18 cellular contexts compared by ENCODE assay signal in the genomic region with DNA sequence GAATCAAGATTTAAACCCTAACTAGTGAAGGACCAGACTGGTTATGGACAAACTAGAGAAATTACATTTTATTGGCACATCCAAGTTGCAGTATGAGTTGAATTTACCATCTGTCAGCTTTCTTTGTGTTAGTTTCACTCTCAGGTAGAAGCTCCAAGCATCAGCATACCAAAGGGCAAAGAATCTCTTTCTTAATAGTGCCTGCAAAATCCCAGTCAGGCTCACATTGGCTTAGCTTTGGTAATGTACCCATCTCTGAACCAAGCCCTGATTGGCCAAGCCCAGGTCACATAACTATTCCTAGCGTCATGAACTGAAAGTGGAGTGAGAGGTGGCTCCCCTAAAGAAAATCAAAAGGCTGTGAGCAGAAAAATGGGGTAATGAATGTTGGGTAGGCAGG.
DNase-seq lines count a peak whose midpoint lies in the region; ATAC-seq and TF ChIP-seq lines count a peak whose summit lies in the region.
"Had no signal": no experiment of that assay in that cellular context is flagged by ENCODE, and none has a peak within 500 bp of the region (broad histone marks: within the 10 kb centered on the region; RNA-seq: fewer than 3 reads in every experiment).

No MANE protein-coding gene starts in this region.

- H3K27me3 Mint-ChIP-seq in activated naive CD4-positive, alpha-beta T cell treated with anti-CD3 and anti-CD28 coated beads for 36 hours (ENCODE audit: low read depth) = peaks cover under 1% of the 10 kb centered on the region
- H3K27me3 Mint-ChIP-seq in activated naive CD4-positive, alpha-beta T cell treated with anti-CD3 and anti-CD28 coated beads, Interleukin-2, amount 10 ng/mL, durations not matched to agents 7 days and 5 days = peaks cover 4% of the 10 kb centered on the region
- H3K27me3 Mint-ChIP-seq in activated CD4-positive, alpha-beta memory T cell treated with anti-CD3 and anti-CD28 coated beads for 36 hours = no peaks in the 10 kb centered on the region

- H3K4me3 Mint-ChIP-seq in activated naive CD4-positive, alpha-beta T cell treated with anti-CD3 and anti-CD28 coated beads for 36 hours = no peak overlapping the region
- no peak overlapping the region for H3K4me3 Mint-ChIP-seq in activated naive CD4-positive, alpha-beta T cell treated with anti-CD3 and anti-CD28 coated beads, Interleukin-2, amount 10 ng/mL, durations not matched to agents 7 days and 5 days
- H3K4me3 Mint-ChIP-seq in activated CD4-positive, alpha-beta memory T cell treated with anti-CD3 and anti-CD28 coated beads for 36 hours = peak overlapping the region; percentile 1
- H3K4me3 Mint-ChIP-seq: CD8-positive, alpha-beta T cell; nephron; stimulated activated naive CD8-positive, alpha-beta T cell treated with anti-CD3 and anti-CD28 coated beads, Interleukin-15, Interleukin-2, amounts not matched to agents 100 ng/mL and 50 ng/mL, for 24 hours had no signal

- no peaks in the 10 kb centered on the region for H3K36me3 Mint-ChIP-seq in activated naive CD4-positive, alpha-beta T cell treated with anti-CD3 and anti-CD28 coated beads for 36 hours (ENCODE audit: low read depth)
- no peaks in the 10 kb centered on the region for H3K36me3 Mint-ChIP-seq in activated naive CD4-positive, alpha-beta T cell treated with anti-CD3 and anti-CD28 coated beads, Interleukin-2, amount 10 ng/mL, durations not matched to agents 7 days and 5 days
- H3K36me3 Mint-ChIP-seq in activated CD4-positive, alpha-beta memory T cell treated with anti-CD3 and anti-CD28 coated beads for 36 hours = no peaks in the 10 kb centered on the region
- H3K36me3 Mint-ChIP-seq: CD8-positive, alpha-beta T cell had no signal

- ATAC-seq in GM21786 (IDR thresholded peaks at IDR 0.05; ENCODE audit: unreplicated experiment) (peak; percentile 33), HG02678 (IDR thresholded peaks at IDR 0.05; ENCODE audit: unreplicated experiment) (no peak)
- ATAC-seq: CD8-positive, alpha-beta T cell; gastrocnemius medialis had no signal

- in situ Hi-C loops in GM13977 (cut with MboI; ENCODE audit: low pct_unique_long_range_greater_than_20kb, low sequenced_read_pairs, unreplicated experiment) = loop anchor here (25.0 kb wide), 1 partner anchor 556 kb away; no protein-coding TSS in a partner anchor

- CTCF ChIA-PET in activated naive CD4-positive, alpha-beta T cell treated with anti-CD3 and anti-CD28 coated beads for 36 hours (lab: Charles Lee) = interaction anchor here (0.7 to 3.2 kb wide), 4 partner anchors 9 to 1419 kb away, joined by 3 to 24 read pairs (median 8); no protein-coding TSS in a partner anchor
- CTCF ChIA-PET in activated naive CD4-positive, alpha-beta T cell treated with anti-CD3 and anti-CD28 coated beads, Interleukin-2, amount 10 ng/mL, durations not matched to agents 7 days and 5 days (lab: Charles Lee) = interaction anchor here (0.8 to 1.8 kb wide), 3 partner anchors 11 to 26 kb away, joined by 3 to 5 read pairs (median 5); no protein-coding TSS in a partner anchor
- CTCF ChIA-PET in activated CD4-positive, alpha-beta memory T cell treated with anti-CD3 and anti-CD28 coated beads for 36 hours (lab: Charles Lee) = interaction anchor here (0.6 to 2.1 kb wide), 5 partner anchors 11 to 44 kb away, joined by 3 to 17 read pairs (median 5); no protein-coding TSS in a partner anchor

- TF ChIP-seq CTCF in GM13977 (IDR thresholded peaks at IDR 0.05; ENCODE audit: extremely low read depth, insufficient read depth, missing control alignments) = no peak

- peaks cover 39% of the 10 kb centered on the region for H3K4me1 Mint-ChIP-seq in activated naive CD4-positive, alpha-beta T cell treated with anti-CD3 and anti-CD28 coated beads for 36 hours (ENCODE audit: low read depth)
- peaks cover 41% of the 10 kb centered on the region for H3K4me1 Mint-ChIP-seq in activated naive CD4-positive, alpha-beta T cell treated with anti-CD3 and anti-CD28 coated beads, Interleukin-2, amount 10 ng/mL, durations not matched to agents 7 days and 5 days
- peaks cover 45% of the 10 kb centered on the region for H3K4me1 Mint-ChIP-seq in activated CD4-positive, alpha-beta memory T cell treated with anti-CD3 and anti-CD28 coated beads for 36 hours (ENCODE audit: low read depth)

- peak; percentile 49 for DNase-seq in activated naive CD4-positive, alpha-beta T cell treated with anti-CD3 and anti-CD28 coated beads for 36 hours
- DNase-seq in activated naive CD4-positive, alpha-beta T cell treated with anti-CD3 and anti-CD28 coated beads, Interleukin-2, amount 10 ng/mL, durations not matched to agents 7 days and 5 days = no peak
- DNase-seq in GM13977 (ENCODE audit: low spot score) = peak; percentile 26
- DNase-seq in activated CD4-positive, alpha-beta memory T cell treated with anti-CD3 and anti-CD28 coated beads for 36 hours = peak; percentile 44
- no peak for DNase-seq in NCI-H69 (lab: John Stamatoyannopoulos, UW)
- DNase-seq in hepatic stellate cell (ENCODE audit: low spot score) = no peak
- DNase-seq: CD8-positive, alpha-beta T cell; colonic mucosa; DMS79 treated with DMSO at 0.1 percent for 48 hours; gastrocnemius medialis; mesenchymal stem cell; NCI-H1092; NCI-H748 treated with DMSO at 0.1 percent for 48 hours had no signal

- intact Hi-C loops in activated naive CD4-positive, alpha-beta T cell treated with anti-CD3 and anti-CD28 coated beads for 36 hours (cut with micrococcal nuclease) = no loop called here
- intact Hi-C loops in activated CD4-positive, alpha-beta memory T cell treated with anti-CD3 and anti-CD28 coated beads for 36 hours (cut with micrococcal nuclease) = loop anchor here (1.0 kb wide), 1 partner anchor 35 kb away; no protein-coding TSS in a partner anchor

- H3K9me3 Mint-ChIP-seq in activated naive CD4-positive, alpha-beta T cell treated with anti-CD3 and anti-CD28 coated beads for 36 hours = no peaks in the 10 kb centered on the region
- no peaks in the 10 kb centered on the region for H3K9me3 Mint-ChIP-seq in activated naive CD4-positive, alpha-beta T cell treated with anti-CD3 and anti-CD28 coated beads, Interleukin-2, amount 10 ng/mL, durations not matched to agents 7 days and 5 days
- no peaks in the 10 kb centered on the region for H3K9me3 Mint-ChIP-seq in activated CD4-positive, alpha-beta memory T cell treated with anti-CD3 and anti-CD28 coated beads for 36 hours
- H3K9me3 Mint-ChIP-seq: CD8-positive, alpha-beta T cell; nephron; stimulated activated naive CD8-positive, alpha-beta T cell treated with anti-CD3 and anti-CD28 coated beads, Interleukin-15, Interleukin-2, amounts not matched to agents 100 ng/mL and 50 ng/mL, for 24 hours had no signal

- POLR2A ChIA-PET in activated CD4-positive, alpha-beta memory T cell treated with anti-CD3 and anti-CD28 coated beads for 36 hours (lab: Charles Lee) = interaction anchor here (1.6 kb wide), 1 partner anchor 12 kb away, joined by 4 read pairs; no protein-coding TSS in a partner anchor

- no peak overlapping the region for H3K27ac Mint-ChIP-seq in activated naive CD4-positive, alpha-beta T cell treated with anti-CD3 and anti-CD28 coated beads for 36 hours
- H3K27ac Mint-ChIP-seq in activated naive CD4-positive, alpha-beta T cell treated with anti-CD3 and anti-CD28 coated beads, Interleukin-2, amount 10 ng/mL, durations not matched to agents 7 days and 5 days = no peak overlapping the region
- H3K27ac Mint-ChIP-seq in activated CD4-positive, alpha-beta memory T cell treated with anti-CD3 and anti-CD28 coated beads for 36 hours = peak overlapping the region; percentile 31
- H3K27ac Mint-ChIP-seq: CD8-positive, alpha-beta T cell; progenitor cell of endocrine pancreas had no signal

Comparison
In these comparisons a context has a peak if more than half of its experiments do, and no peak if none do; other contexts are left out.
1. DNase-seq: peak in activated naive CD4-positive, alpha-beta T cell treated with anti-CD3 and anti-CD28 coated beads for 36 hours (single experiment), GM13977 (single experiment) and activated CD4-positive, alpha-beta memory T cell treated with anti-CD3 and anti-CD28 coated beads for 36 hours (single experiment); none in activated naive CD4-positive, alpha-beta T cell treated with anti-CD3 and anti-CD28 coated beads, Interleukin-2, amount 10 ng/mL, durations not matched to agents 7 days and 5 days (single experiment), NCI-H69 (single experiment) and hepatic stellate cell (single experiment).